2 cellular contexts compared by ENCODE assay signal in genomic region chr7:50387351-50387750, GRCh38.
TF ChIP-seq lines count a peak whose summit lies in the region.

No MANE protein-coding gene starts in this region.

TF ChIP-seq in WTC11, 78 proteins besides CTCF, POLR2A, EP300 and RAD21:
- no peak for TF ChIP-seq IRF1 (CRISPR knock-in tag; IDR thresholded peaks at IDR 0.05)
- TF ChIP-seq RELA (CRISPR knock-in tag; IDR thresholded peaks at IDR 0.05; ENCODE audit: borderline replicate concordance): no peak
- no peak for TF ChIP-seq ZBTB21 (CRISPR knock-in tag; IDR thresholded peaks at IDR 0.05; ENCODE audit: borderline replicate concordance)
- TF ChIP-seq STAT6 (CRISPR knock-in tag; conservative IDR thresholded peaks at IDR 0.05; ENCODE audit: low read depth): no peak
- TF ChIP-seq NFE2L1 (CRISPR knock-in tag; IDR thresholded peaks at IDR 0.05): no peak
- no peak for TF ChIP-seq GTF2I (CRISPR knock-in tag; conservative IDR thresholded peaks at IDR 0.05)
- TF ChIP-seq AR (CRISPR knock-in tag; IDR thresholded peaks at IDR 0.05): no peak
- TF ChIP-seq SOX15 (CRISPR knock-in tag; IDR thresholded peaks at IDR 0.05): no peak

TF ChIP-seq in H1, 55 proteins besides CTCF, POLR2A, EP300 and RAD21:
- no peak for TF ChIP-seq TAF7 (optimal IDR thresholded peaks at IDR 0.05; ENCODE audit: borderline replicate concordance, low read depth, low read length)
- TF ChIP-seq E2F6 (IDR thresholded peaks at IDR 0.05): peak; percentile 85
- no peak for TF ChIP-seq TBP (IDR thresholded peaks at IDR 0.05; ENCODE audit: low read depth, low read length)
